Comparison of ENCODE assay signal across 13 cellular contexts in genomic region chr10:43393606-43394360, GRCh38. TPM values are rescaled to one million over a fixed set of nuclear protein-coding genes. Genes with fewer than 3 reads are reported as not detected.
DNase-seq lines count a peak whose midpoint lies in the region; ATAC-seq and TF ChIP-seq lines count a peak whose summit lies in the region.
"Had no signal": no experiment of that assay in that cellular context is flagged by ENCODE, and none has a peak within 500 bp of the region (broad histone marks: within the 10 kb centered on the region; RNA-seq: fewer than 3 reads in every experiment).

No MANE protein-coding gene starts in this region.

- TF ChIP-seq CTCF in natural killer cell (IDR thresholded peaks at IDR 0.05), result no peak

- H3K4me3 Mint-ChIP-seq in activated T-helper 1 cell treated with anti-CD3 and anti-CD28 coated beads, Interleukin-12 subunit alpha, Interleukin-12 subunit beta, Interleukin-2, Interleukin-4 antibody, amounts not matched to agents 30 ng/mL and 10 ng/mL and 1 ng/mL, durations not matched to agents 14 hours and 24 hours and 36 hours, result no peak overlapping the region
- H3K4me3 Mint-ChIP-seq in natural killer cell, result no peak overlapping the region

- peaks cover 78% of the 10 kb centered on the region for H3K4me1 Mint-ChIP-seq in activated T-helper 1 cell treated with anti-CD3 and anti-CD28 coated beads, Interleukin-12 subunit alpha, Interleukin-12 subunit beta, Interleukin-2, Interleukin-4 antibody, amounts not matched to agents 30 ng/mL and 10 ng/mL and 1 ng/mL, durations not matched to agents 14 hours and 24 hours and 36 hours (ENCODE audit: low read depth)
- H3K4me1 Mint-ChIP-seq in natural killer cell, result peaks cover 68 to 71% of the 10 kb centered on the region in 2 donors

- intact Hi-C loops in activated T-helper 1 cell treated with anti-CD3 and anti-CD28 coated beads, Interleukin-12 subunit alpha, Interleukin-12 subunit beta, Interleukin-2, Interleukin-4 antibody, amounts not matched to agents 30 ng/mL and 10 ng/mL and 1 ng/mL, durations not matched to agents 14 hours and 24 hours and 36 hours (cut with micrococcal nuclease), result loop anchor here (10.0 kb wide), 1 partner anchor 609 kb away; the partner anchor contains the start of gene BMS1
- intact Hi-C loops in natural killer cell (cut with micrococcal nuclease), result no loop called here

- H3K36me3 Mint-ChIP-seq in activated T-helper 1 cell treated with anti-CD3 and anti-CD28 coated beads, Interleukin-12 subunit alpha, Interleukin-12 subunit beta, Interleukin-2, Interleukin-4 antibody, amounts not matched to agents 30 ng/mL and 10 ng/mL and 1 ng/mL, durations not matched to agents 14 hours and 24 hours and 36 hours (ENCODE audit: low read depth), result peaks cover 65% of the 10 kb centered on the region
- peaks cover 17% of the 10 kb centered on the region for H3K36me3 Mint-ChIP-seq in natural killer cell

- H3K27me3 Mint-ChIP-seq in activated T-helper 1 cell treated with anti-CD3 and anti-CD28 coated beads, Interleukin-12 subunit alpha, Interleukin-12 subunit beta, Interleukin-2, Interleukin-4 antibody, amounts not matched to agents 30 ng/mL and 10 ng/mL and 1 ng/mL, durations not matched to agents 14 hours and 24 hours and 36 hours (ENCODE audit: insufficient read depth), result no peaks in the 10 kb centered on the region
- H3K27me3 Mint-ChIP-seq in natural killer cell (ENCODE audit: low read depth in 2 of 2), result no peaks in the 10 kb centered on the region

- H3K9me3 ChIP-seq in KOPT-K1 (ENCODE audit: insufficient read depth, low read length, poor library complexity, severe bottlenecking), result no peaks in the 10 kb centered on the region

- peak overlapping the region; percentile 99 for H3K27ac ChIP-seq in KOPT-K1 (ENCODE audit: low read depth, low read length, poor library complexity, severe bottlenecking)

- no peaks in the 10 kb centered on the region for H3K9me3 Mint-ChIP-seq in activated T-helper 1 cell treated with anti-CD3 and anti-CD28 coated beads, Interleukin-12 subunit alpha, Interleukin-12 subunit beta, Interleukin-2, Interleukin-4 antibody, amounts not matched to agents 30 ng/mL and 10 ng/mL and 1 ng/mL, durations not matched to agents 14 hours and 24 hours and 36 hours
- no peaks in the 10 kb centered on the region for H3K9me3 Mint-ChIP-seq in natural killer cell

- peaks cover 81% of the 10 kb centered on the region for H3K36me3 ChIP-seq in KOPT-K1 (ENCODE audit: insufficient read depth, low read length)

- peak overlapping the region; percentile 36 for H3K27ac Mint-ChIP-seq in activated T-helper 1 cell treated with anti-CD3 and anti-CD28 coated beads, Interleukin-12 subunit alpha, Interleukin-12 subunit beta, Interleukin-2, Interleukin-4 antibody, amounts not matched to agents 30 ng/mL and 10 ng/mL and 1 ng/mL, durations not matched to agents 14 hours and 24 hours and 36 hours
- H3K27ac Mint-ChIP-seq in natural killer cell, result peak overlapping the region; percentile 98 to 99

- ATAC-seq in natural killer cell, result no peak
- ATAC-seq in HG03342 (IDR thresholded peaks at IDR 0.05; ENCODE audit: unreplicated experiment), result no peak

- DNase-seq in D341Med (ENCODE audit: low spot score), result peak; percentile 40
- no peak for DNase-seq in activated T-helper 1 cell treated with anti-CD3 and anti-CD28 coated beads, Interleukin-12 subunit alpha, Interleukin-12 subunit beta, Interleukin-2, Interleukin-4 antibody, amounts not matched to agents 30 ng/mL and 10 ng/mL and 1 ng/mL, durations not matched to agents 14 hours and 24 hours and 36 hours (ENCODE audit: low spot score)
- no peak for DNase-seq in natural killer cell
- no peak for DNase-seq in amygdala (lab: John Stamatoyannopoulos, UW)
- no peak for DNase-seq in NCI-H524 treated with DMSO at 0.1 percent for 48 hours (lab: John Stamatoyannopoulos, UW)
- no peak for DNase-seq in T-helper 9 cell
- DNase-seq: anterior cingulate cortex; GDM1; HCEC 1CT; NCI-H1417; stimulated activated CD4-positive, alpha-beta T cell treated with anti-CD3 and anti-CD28 coated beads, Interleukin-15, amount 100 ng/mL, for 24 hours had no signal

RNA-seq across cellular contexts. Expression of gene HNRNPF, which starts 15.2 kb away (rescaled TPM):
- 499 and 501 TPM in 2 replicates for total RNA-seq in activated T-helper 1 cell treated with anti-CD3 and anti-CD28 coated beads, Interleukin-12 subunit alpha, Interleukin-12 subunit beta, Interleukin-2, Interleukin-4 antibody, amounts not matched to agents 30 ng/mL and 10 ng/mL and 1 ng/mL, durations not matched to agents 14 hours and 24 hours and 36 hours
- 100 to 1,000 TPM; 122 to 160 (median 125) TPM for total RNA-seq in natural killer cell

RNA-seq across cellular contexts. Expression of gene FXYD4, which starts 22.3 kb away (rescaled TPM):
- total RNA-seq in activated T-helper 1 cell treated with anti-CD3 and anti-CD28 coated beads, Interleukin-12 subunit alpha, Interleukin-12 subunit beta, Interleukin-2, Interleukin-4 antibody, amounts not matched to agents 30 ng/mL and 10 ng/mL and 1 ng/mL, durations not matched to agents 14 hours and 24 hours and 36 hours, result 0.44 TPM in 1 of 2 replicates, not detected in the other
- total RNA-seq in natural killer cell, result not detected

RNA-seq across cellular contexts. Expression of gene ZNF487, which starts 43.1 kb away (rescaled TPM):
- 1.8 and 2.0 TPM in 2 replicates for total RNA-seq in activated T-helper 1 cell treated with anti-CD3 and anti-CD28 coated beads, Interleukin-12 subunit alpha, Interleukin-12 subunit beta, Interleukin-2, Interleukin-4 antibody, amounts not matched to agents 30 ng/mL and 10 ng/mL and 1 ng/mL, durations not matched to agents 14 hours and 24 hours and 36 hours
- 10 to 100 TPM; 19.1 to 30.8 (median 22.8) TPM for total RNA-seq in natural killer cell
